ENCODE assay signal across 8 cellular contexts in genomic region chrX:54044877-54045328, GRCh38. TPM values are rescaled to one million over a fixed set of nuclear protein-coding genes. Genes with fewer than 3 reads are reported as not detected.
A peak's percentile ranks its signal among the peaks of the same experiment; 100 is the strongest.
DNase-seq lines count a peak whose midpoint lies in the region; ATAC-seq and TF ChIP-seq lines count a peak whose summit lies in the region.

No MANE protein-coding gene starts in this region.

- ATAC-seq in body of pancreas: peak; percentile 3
- no peak for ATAC-seq in lung (ENCODE audit: insufficient read depth, low FRiP score)
- ATAC-seq in GM21529 (IDR thresholded peaks at IDR 0.05; ENCODE audit: unreplicated experiment): no peak
- no peak for ATAC-seq in HG03354 (IDR thresholded peaks at IDR 0.05; ENCODE audit: poor library complexity, severe bottlenecking, unreplicated experiment)

- peak overlapping the region; percentile 81 to 96 (median 90) for H3K27ac ChIP-seq in body of pancreas
- H3K27ac ChIP-seq in lung (ENCODE audit: low read depth in 1 of 2, low read length in 1 of 2): peak overlapping the region; percentile 95 to 98

- intact Hi-C loops in body of pancreas (cut with DNase I): no loop called here

- TF ChIP-seq POLR2A in body of pancreas (IDR thresholded peaks at IDR 0.05): no peak

- H3K27me3 ChIP-seq in body of pancreas: no peaks in the 10 kb centered on the region
- no peaks in the 10 kb centered on the region for H3K27me3 ChIP-seq in lung (ENCODE audit: control insufficient read depth, insufficient read depth)

- no peak for TF ChIP-seq CTCF in body of pancreas (IDR thresholded peaks at IDR 0.05)
- no peak for TF ChIP-seq CTCF in lung (IDR thresholded peaks at IDR 0.05; ENCODE audit: control extremely low read depth, extremely low read depth)

- WGBS in body of pancreas, 2 donors: 2 to 9% methylated on average over 5 to 10 of the region's 10 CpGs
- WGBS in lung, 2 donors: 6 to 40% methylated on average over 10 of the region's 10 CpGs

- DNase-seq in KG1 (lab: John Stamatoyannopoulos, UW) (peak; percentile 44), body of pancreas (no peak), lung (ENCODE audit: low spot score) (no peak), ureter (ENCODE audit: low spot score) (peak; percentile 43), UCSD-AML1 (lab: John Stamatoyannopoulos, UW; ENCODE audit: unreplicated experiment) (no peak)

- H3K9ac ChIP-seq in ES-I3 (ENCODE audit: low read depth, low read length): peak overlapping the region; percentile 86

- H3K36me3 ChIP-seq in ES-I3 (ENCODE audit: insufficient read depth, low read length) (peaks cover 2% of the 10 kb centered on the region; the same call in 1 of the 2 replicates), body of pancreas (replicated peaks in 1 of 2; ENCODE audit: insufficient read depth in 1 of 2, low read depth in 2 of 2) (no peaks in the 10 kb centered on the region), lung (ENCODE audit: control insufficient read depth in 2 of 2, insufficient read depth in 2 of 2, low read length in 2 of 2) (peaks cover 0 to 2% of the 10 kb centered on the region in 2 donors)

- H3K4me1 ChIP-seq in ES-I3 (ENCODE audit: insufficient read depth, low read length): peaks cover 8% of the 10 kb centered on the region
- H3K4me1 ChIP-seq in body of pancreas: peaks cover 11% of the 10 kb centered on the region
- H3K4me1 ChIP-seq in lung (ENCODE audit: control insufficient read depth in 2 of 2, insufficient read depth in 2 of 2, low read length in 2 of 2): no peaks in the 10 kb centered on the region

- H3K4me3 ChIP-seq in body of pancreas (no peak overlapping the region), lung (peak overlapping the region; percentile 18)

- no peaks in the 10 kb centered on the region for H3K9me3 ChIP-seq in ES-I3 (ENCODE audit: control insufficient read depth, insufficient read depth, low read length)
- H3K9me3 ChIP-seq in body of pancreas: no peaks in the 10 kb centered on the region
- H3K9me3 ChIP-seq in lung (ENCODE audit: control insufficient read depth in 2 of 2, insufficient read depth in 1 of 2, low read length in 1 of 2): peaks cover 0 to 8% of the 10 kb centered on the region in 2 donors

RNA-seq across cellular contexts. Expression of gene PHF8, which starts 0.6 kb away (rescaled TPM):
- total RNA-seq in body of pancreas (10 to 100 TPM; 19.2 to 27.7 TPM), lung (10 to 100 TPM; 27.6 to 37.5 TPM), ureter (52.4 TPM)
- 10 to 100 TPM in 1 of 2 donors, 1 to 10 TPM in 1; 7.2 to 11.3 TPM for polyA plus RNA-seq in lung

Comparison
In these comparisons a context has a peak if more than half of its experiments do, and no peak if none do; other contexts are left out.
1. DNase-seq: peak in KG1 (single experiment) and ureter (single experiment); none in body of pancreas (0 of 4), lung (single experiment) and UCSD-AML1 (single experiment).